ENCODE assay signal across 21 cellular contexts in genomic region chr15:55914446-55914845, GRCh38.
A peak's percentile ranks its signal among the peaks of the same experiment; 100 is the strongest.
DNase-seq lines count a peak whose midpoint lies in the region; ATAC-seq, FAIRE-seq and TF ChIP-seq lines count a peak whose summit lies in the region.
"Had no signal": no experiment of that assay in that cellular context is flagged by ENCODE, and none has a peak within 500 bp of the region (broad histone marks: within the 10 kb centered on the region; RNA-seq: fewer than 3 reads in every experiment).

No MANE protein-coding gene starts in this region.

- H3K36me3 ChIP-seq in mammary epithelial cell (ENCODE audit: insufficient read depth, low read length) (no peaks in the 10 kb centered on the region), keratinocyte (ENCODE audit: control insufficient read depth in 2 of 2, extremely low read depth in 1 of 2, insufficient read depth in 2 of 2, low read length in 2 of 2) (peaks cover 1 to 5% of the 10 kb centered on the region in 2 experiments), body of pancreas (replicated peaks in 1 of 2; ENCODE audit: insufficient read depth in 1 of 2, low read depth in 2 of 2) (no peaks in the 10 kb centered on the region)
- H3K36me3 ChIP-seq: gastroesophageal sphincter, tibial artery, WERI-Rb-1 had no signal

- WGBS in mammary epithelial cell (ENCODE audit: low coverage, missing lambda C conversion rate): 0% methylated on average over 1 of the region's 1 CpG
- WGBS in body of pancreas, 2 donors: 78 to 79% methylated on average over 1 of the region's 1 CpG

- H2AFZ ChIP-seq in mammary epithelial cell (ENCODE audit: low read depth, low read length) (no peak overlapping the region), keratinocyte (ENCODE audit: control insufficient read depth, low read length) (no peak overlapping the region)

- H3K4me3 ChIP-seq in AG04449 (ENCODE audit: low read depth, low read length) (peak overlapping the region; percentile 49), mammary epithelial cell (replicated peaks in 1 of 3; ENCODE audit: insufficient read depth in 1 of 3, low read depth in 2 of 3, low read length in 3 of 3) (peak overlapping the region in 2 of 3 experiments; percentile 53 to 67), keratinocyte (ENCODE audit: control insufficient read depth in 2 of 3, extremely low read depth in 1 of 3, insufficient read depth in 2 of 3, low read depth in 1 of 3, low read length in 3 of 3) (peak overlapping the region; percentile 22 to 73 (median 52)), body of pancreas (no peak overlapping the region)
- H3K4me3 ChIP-seq: gastroesophageal sphincter, tibial artery had no signal

- CTCF ChIA-PET in AG04449 (lab: Yijun Ruan, JAX) (interaction anchor here (1.0 to 5.6 kb wide), 7 partner anchors 11 to 331 kb away, joined by 3 to 33 read pairs (median 6); partner anchors contain the start of gene NEDD4), mammary epithelial cell (lab: Charles Lee; ENCODE audit: low non-redundant PET) (no interaction called here)

- H3K79me2 ChIP-seq in mammary epithelial cell (ENCODE audit: insufficient read depth, low read length) (peaks cover 46% of the 10 kb centered on the region), keratinocyte (ENCODE audit: control insufficient read depth, insufficient read depth, low read length) (peaks cover 22% of the 10 kb centered on the region)

- TF ChIP-seq CTCF in AG04449 (IDR thresholded peaks at IDR 0.05; ENCODE audit: insufficient read depth, low read length, missing control alignments) (no peak), mammary epithelial cell (conservative IDR thresholded peaks at IDR 0.05 in 1 of 2, IDR thresholded peaks at IDR 0.05 in 1 of 2; ENCODE audit: extremely low read depth in 1 of 2, insufficient read depth in 1 of 2, low read depth in 1 of 2, low read length in 2 of 2) (no peak), keratinocyte (optimal IDR thresholded peaks at IDR 0.05 in 1 of 3, IDR thresholded peaks at IDR 0.05 in 1 of 3, conservative IDR thresholded peaks at IDR 0.05 in 1 of 3; ENCODE audit: extremely low read depth in 1 of 3, insufficient read depth in 2 of 3, low read length in 3 of 3) (no peak), body of pancreas (IDR thresholded peaks at IDR 0.05) (no peak)

- H3K4me1 ChIP-seq in mammary epithelial cell (ENCODE audit: insufficient read depth, low read length): peaks cover 45% of the 10 kb centered on the region
- peaks cover 36% of the 10 kb centered on the region for H3K4me1 ChIP-seq in keratinocyte (ENCODE audit: control insufficient read depth, extremely low read depth, insufficient read depth, low read length)
- H3K4me1 ChIP-seq in body of pancreas: no peaks in the 10 kb centered on the region

- no peak for ATAC-seq in GM19035 (IDR thresholded peaks at IDR 0.05; ENCODE audit: unreplicated experiment)
- no peak for ATAC-seq in body of pancreas
- ATAC-seq: activated T-helper 17 cell treated with anti-CD3 and anti-CD28 coated beads, Interleukin-2, amount 50 U/mL, for 72 hours; effector memory CD8-positive, alpha-beta T cell; gastroesophageal sphincter; Right ventricle myocardium inferior had no signal

- no peaks in the 10 kb centered on the region for H4K20me1 ChIP-seq in mammary epithelial cell (ENCODE audit: insufficient read depth, low read length)
- no peaks in the 10 kb centered on the region for H4K20me1 ChIP-seq in keratinocyte (ENCODE audit: control insufficient read depth, extremely low read depth, insufficient read depth, low read length)

- TF ChIP-seq POLR2A in erythroblast (IDR thresholded peaks at IDR 0.05; ENCODE audit: low read length) (no peak), body of pancreas (IDR thresholded peaks at IDR 0.05) (no peak)

- dilution Hi-C loops in mammary epithelial cell (cut with HindIII; ENCODE audit: low sequenced_read_pairs) (no loop called here), keratinocyte (cut with MboI; ENCODE audit: extremely low pct_ligation_motif_present, low sequenced_read_pairs) (no loop called here)

- H3K9ac ChIP-seq in mammary epithelial cell (ENCODE audit: insufficient read depth, low read length) (peak overlapping the region; percentile 28), keratinocyte (ENCODE audit: control insufficient read depth, extremely low read depth, insufficient read depth, low read length) (peak overlapping the region; percentile 63)

- intact Hi-C loops in mammary epithelial cell (cut with micrococcal nuclease) (no loop called here), body of pancreas (cut with DNase I) (no loop called here)

- POLR2A ChIA-PET in AG04449 (lab: Yijun Ruan, JAX): no interaction called here

- H3K27ac ChIP-seq in mammary epithelial cell (ENCODE audit: insufficient read depth, low read depth, low read length) (peak overlapping the region; percentile 86), keratinocyte (ENCODE audit: control insufficient read depth, insufficient read depth, low read length) (peak overlapping the region; percentile 71), body of pancreas (no peak overlapping the region)
- H3K27ac ChIP-seq: gastroesophageal sphincter, neutrophil, tibial artery, WERI-Rb-1 had no signal

- in situ Hi-C loops in mammary epithelial cell (cut with MboI; ENCODE audit: low sequenced_read_pairs in 2 of 2): no loop called here

- no peak for FAIRE-seq in keratinocyte (lab: Jason Lieb, UNC)

- H3K9me3 ChIP-seq in mammary epithelial cell (replicated peaks; ENCODE audit: insufficient read depth, low read length): no peaks in the 10 kb centered on the region
- H3K9me3 ChIP-seq in keratinocyte (ENCODE audit: control insufficient read depth, low read depth, low read length): no peaks in the 10 kb centered on the region
- H3K9me3 ChIP-seq in body of pancreas: no peaks in the 10 kb centered on the region
- H3K9me3 ChIP-seq: gastroesophageal sphincter, neutrophil, tibial artery had no signal

- DNase-seq in AG04449 (ENCODE audit: low read depth, low spot score): no peak
- peak; percentile 39 for DNase-seq in M059J (ENCODE audit: low read depth)
- DNase-seq in mammary epithelial cell: no peak
- DNase-seq in keratinocyte (ENCODE audit: low read depth, low spot score): no peak
- no peak for DNase-seq in COLO668 (lab: John Stamatoyannopoulos, UW; ENCODE audit: unreplicated experiment)
- no peak for DNase-seq in erythroblast (lab: John Stamatoyannopoulos, UW)
- no peak for DNase-seq in body of pancreas
- DNase-seq: CD8-positive, alpha-beta memory T cell; DMS79; effector memory CD8-positive, alpha-beta T cell; GOT3; NCI-H2029 treated with DMSO at 0.1 percent for 48 hours; NCI-H510A treated with DMSO at 0.1 percent for 48 hours; stimulated activated naive CD4-positive, alpha-beta T cell; tibial artery; WERI-Rb-1 had no signal

- no TSS peak for BruUV-seq in mammary epithelial cell (replicated peaks; lab: Mats Ljungman, UMichigan)

- no peaks in the 10 kb centered on the region for H3K27me3 ChIP-seq in mammary epithelial cell (ENCODE audit: insufficient read depth, low read length)
- H3K27me3 ChIP-seq in keratinocyte (ENCODE audit: control insufficient read depth, extremely low read depth, insufficient read depth, low read length): no peaks in the 10 kb centered on the region
- H3K27me3 ChIP-seq in body of pancreas: no peaks in the 10 kb centered on the region
- H3K27me3 ChIP-seq: gastroesophageal sphincter, neutrophil, tibial artery had no signal

- no peaks in the 10 kb centered on the region for H3K9me1 ChIP-seq in keratinocyte (ENCODE audit: control insufficient read depth, extremely low read depth, insufficient read depth, low read length)

- H3K4me2 ChIP-seq in mammary epithelial cell (ENCODE audit: insufficient read depth, low read depth, low read length) (peak overlapping the region; percentile 79), keratinocyte (ENCODE audit: control insufficient read depth, extremely low read depth, insufficient read depth, low read depth, low read length) (peak overlapping the region; percentile 89)

Comparison
In these comparisons a context has a peak if more than half of its experiments do, and no peak if none do; other contexts are left out.
1. H3K4me3 ChIP-seq: peak in AG04449 (single experiment), mammary epithelial cell (2 of 3) and keratinocyte (3 of 3); none in body of pancreas (0 of 2).
2. H3K27ac ChIP-seq: peak in mammary epithelial cell (single experiment) and keratinocyte (single experiment); none in body of pancreas (0 of 4).